In the genomic region with DNA sequence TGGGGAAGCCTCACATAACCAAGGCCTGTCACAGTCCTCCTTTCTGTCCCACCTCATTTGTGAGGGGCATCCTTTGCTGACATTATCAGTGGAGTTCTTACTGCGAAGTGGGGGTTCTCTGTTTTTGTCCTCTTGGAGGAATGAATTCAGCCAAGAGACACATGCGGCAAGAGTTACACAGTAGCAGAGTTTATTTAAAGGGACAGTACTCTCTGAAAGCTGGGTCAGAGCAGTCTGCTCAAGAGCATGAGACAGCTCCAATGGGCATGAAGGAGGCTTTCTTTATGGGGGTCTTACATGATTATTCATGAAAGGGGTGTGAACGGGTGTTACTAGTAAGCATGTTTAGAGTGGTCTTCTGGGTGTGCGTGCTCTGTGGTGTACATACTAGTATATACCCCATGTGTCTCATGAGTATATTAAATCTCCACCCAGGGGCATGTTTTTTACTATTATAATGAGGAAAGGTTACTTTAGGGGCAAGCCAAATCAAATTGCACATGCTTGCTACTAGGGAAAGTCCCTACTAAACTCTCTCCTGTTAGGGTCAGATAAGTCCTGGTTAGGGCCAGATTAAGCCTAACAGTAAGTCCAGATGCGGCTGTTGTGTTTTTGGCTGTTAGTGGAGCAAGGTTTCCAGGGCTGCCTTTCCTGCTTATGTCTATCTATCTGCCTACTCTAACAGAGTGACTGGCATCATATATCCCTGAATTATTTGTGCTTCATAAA, we compare ENCODE assay signal across 1 cellular context.
TF ChIP-seq lines count a peak whose summit lies in the region.

No MANE protein-coding gene starts in this region.

TF ChIP-seq in K562, 482 proteins besides CTCF, POLR2A, EP300 and RAD21 (continued from another document and continues in another):
- TF ChIP-seq, protein P1, sequence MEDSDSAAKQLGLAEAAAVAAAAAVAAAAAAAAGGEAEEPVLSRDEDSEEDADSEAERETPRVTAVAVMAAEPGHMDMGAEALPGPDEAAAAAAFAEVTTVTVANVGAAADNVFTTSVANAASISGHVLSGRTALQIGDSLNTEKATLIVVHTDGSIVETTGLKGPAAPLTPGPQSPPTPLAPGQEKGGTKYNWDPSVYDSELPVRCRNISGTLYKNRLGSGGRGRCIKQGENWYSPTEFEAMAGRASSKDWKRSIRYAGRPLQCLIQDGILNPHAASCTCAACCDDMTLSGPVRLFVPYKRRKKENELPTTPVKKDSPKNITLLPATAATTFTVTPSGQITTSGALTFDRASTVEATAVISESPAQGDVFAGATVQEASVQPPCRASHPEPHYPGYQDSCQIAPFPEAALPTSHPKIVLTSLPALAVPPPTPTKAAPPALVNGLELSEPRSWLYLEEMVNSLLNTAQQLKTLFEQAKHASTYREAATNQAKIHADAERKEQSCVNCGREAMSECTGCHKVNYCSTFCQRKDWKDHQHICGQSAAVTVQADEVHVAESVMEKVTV (CRISPR knock-in tag; IDR thresholded peaks at IDR 0.05): no peak
- TF ChIP-seq ZNF589 (CRISPR knock-in tag; IDR thresholded peaks at IDR 0.05; ENCODE audit: low read depth): no peak
- no peak for TF ChIP-seq PHF8 (IDR thresholded peaks at IDR 0.05; ENCODE audit: borderline replicate concordance, low read length)
- TF ChIP-seq ZNF212 (CRISPR knock-in tag; IDR thresholded peaks at IDR 0.05): no peak
- TF ChIP-seq TAF1 (IDR thresholded peaks at IDR 0.05; ENCODE audit: control insufficient read depth, extremely low read depth, insufficient read depth, low read length, severe bottlenecking): peak; percentile 61
- TF ChIP-seq, protein P2, sequence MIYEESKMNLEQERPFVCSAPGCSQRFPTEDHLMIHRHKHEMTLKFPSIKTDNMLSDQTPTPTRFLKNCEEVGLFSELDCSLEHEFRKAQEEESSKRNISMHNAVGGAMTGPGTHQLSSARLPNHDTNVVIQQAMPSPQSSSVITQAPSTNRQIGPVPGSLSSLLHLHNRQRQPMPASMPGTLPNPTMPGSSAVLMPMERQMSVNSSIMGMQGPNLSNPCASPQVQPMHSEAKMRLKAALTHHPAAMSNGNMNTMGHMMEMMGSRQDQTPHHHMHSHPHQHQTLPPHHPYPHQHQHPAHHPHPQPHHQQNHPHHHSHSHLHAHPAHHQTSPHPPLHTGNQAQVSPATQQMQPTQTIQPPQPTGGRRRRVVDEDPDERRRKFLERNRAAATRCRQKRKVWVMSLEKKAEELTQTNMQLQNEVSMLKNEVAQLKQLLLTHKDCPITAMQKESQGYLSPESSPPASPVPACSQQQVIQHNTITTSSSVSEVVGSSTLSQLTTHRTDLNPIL (CRISPR knock-in tag; IDR thresholded peaks at IDR 0.05): no peak
- TF ChIP-seq ZNF324 (CRISPR knock-in tag; IDR thresholded peaks at IDR 0.05): no peak
- TF ChIP-seq NFRKB (IDR thresholded peaks at IDR 0.05; ENCODE audit: low read depth): no peak
- TF ChIP-seq ZNF124 (CRISPR knock-in tag; IDR thresholded peaks at IDR 0.05): no peak
- no peak for TF ChIP-seq ZNF408 (CRISPR knock-in tag; IDR thresholded peaks at IDR 0.05; ENCODE audit: low read depth)
- TF ChIP-seq ZBTB7A (IDR thresholded peaks at IDR 0.05; ENCODE audit: borderline replicate concordance, control insufficient read depth, low read depth, low read length): no peak
- no peak for TF ChIP-seq XRCC4 (IDR thresholded peaks at IDR 0.05; ENCODE audit: extremely low read depth, insufficient read depth, insufficient read length)
- TF ChIP-seq, protein P3, sequence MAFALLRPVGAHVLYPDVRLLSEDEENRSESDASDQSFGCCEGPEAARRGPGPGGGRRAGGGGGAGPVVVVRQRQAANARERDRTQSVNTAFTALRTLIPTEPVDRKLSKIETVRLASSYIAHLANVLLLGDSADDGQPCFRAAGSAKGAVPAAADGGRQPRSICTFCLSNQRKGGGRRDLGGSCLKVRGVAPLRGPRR (CRISPR knock-in tag; IDR thresholded peaks at IDR 0.05): no peak
- TF ChIP-seq HLTF (IDR thresholded peaks at IDR 0.05): 0 out of 2 replicates have a peak, but pooled peaks have one; percentile 67
- TF ChIP-seq CHD2 (IDR thresholded peaks at IDR 0.05; ENCODE audit: low read depth, low read length): no peak
- TF ChIP-seq SRSF7 (optimal IDR thresholded peaks at IDR 0.05; ENCODE audit: low read depth, low read length): no peak
- no peak for TF ChIP-seq WHSC1 (IDR thresholded peaks at IDR 0.05; ENCODE audit: low read length)
- no peak for TF ChIP-seq FUS (optimal IDR thresholded peaks at IDR 0.05; ENCODE audit: low read depth, low read length)
- TF ChIP-seq L3MBTL2 (IDR thresholded peaks at IDR 0.05): no peak
- TF ChIP-seq, protein P4, sequence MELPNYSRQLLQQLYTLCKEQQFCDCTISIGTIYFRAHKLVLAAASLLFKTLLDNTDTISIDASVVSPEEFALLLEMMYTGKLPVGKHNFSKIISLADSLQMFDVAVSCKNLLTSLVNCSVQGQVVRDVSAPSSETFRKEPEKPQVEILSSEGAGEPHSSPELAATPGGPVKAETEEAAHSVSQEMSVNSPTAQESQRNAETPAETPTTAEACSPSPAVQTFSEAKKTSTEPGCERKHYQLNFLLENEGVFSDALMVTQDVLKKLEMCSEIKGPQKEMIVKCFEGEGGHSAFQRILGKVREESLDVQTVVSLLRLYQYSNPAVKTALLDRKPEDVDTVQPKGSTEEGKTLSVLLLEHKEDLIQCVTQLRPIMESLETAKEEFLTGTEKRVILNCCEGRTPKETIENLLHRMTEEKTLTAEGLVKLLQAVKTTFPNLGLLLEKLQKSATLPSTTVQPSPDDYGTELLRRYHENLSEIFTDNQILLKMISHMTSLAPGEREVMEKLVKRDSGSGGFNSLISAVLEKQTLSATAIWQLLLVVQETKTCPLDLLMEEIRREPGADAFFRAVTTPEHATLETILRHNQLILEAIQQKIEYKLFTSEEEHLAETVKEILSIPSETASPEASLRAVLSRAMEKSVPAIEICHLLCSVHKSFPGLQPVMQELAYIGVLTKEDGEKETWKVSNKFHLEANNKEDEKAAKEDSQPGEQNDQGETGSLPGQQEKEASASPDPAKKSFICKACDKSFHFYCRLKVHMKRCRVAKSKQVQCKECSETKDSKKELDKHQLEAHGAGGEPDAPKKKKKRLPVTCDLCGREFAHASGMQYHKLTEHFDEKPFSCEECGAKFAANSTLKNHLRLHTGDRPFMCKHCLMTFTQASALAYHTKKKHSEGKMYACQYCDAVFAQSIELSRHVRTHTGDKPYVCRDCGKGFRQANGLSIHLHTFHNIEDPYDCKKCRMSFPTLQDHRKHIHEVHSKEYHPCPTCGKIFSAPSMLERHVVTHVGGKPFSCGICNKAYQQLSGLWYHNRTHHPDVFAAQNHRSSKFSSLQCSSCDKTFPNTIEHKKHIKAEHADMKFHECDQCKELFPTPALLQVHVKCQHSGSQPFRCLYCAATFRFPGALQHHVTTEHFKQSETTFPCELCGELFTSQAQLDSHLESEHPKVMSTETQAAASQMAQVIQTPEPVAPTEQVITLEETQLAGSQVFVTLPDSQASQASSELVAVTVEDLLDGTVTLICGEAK (IDR thresholded peaks at IDR 0.05): no peak
- TF ChIP-seq, protein P4 (CRISPR knock-in tag; IDR thresholded peaks at IDR 0.05): no peak
- no peak; the same call in 1 of the 2 replicates for TF ChIP-seq FOXJ2 (tag; IDR thresholded peaks at IDR 0.05)
- no peak for TF ChIP-seq MCM5 (IDR thresholded peaks at IDR 0.05; ENCODE audit: low read depth)
- TF ChIP-seq ZFP36 (IDR thresholded peaks at IDR 0.05; ENCODE audit: low read depth, low read length, partially characterized antibody): no peak
- peak; percentile 78 for TF ChIP-seq HDAC3 (IDR thresholded peaks at IDR 0.05; ENCODE audit: borderline replicate concordance, partially characterized antibody)
- peak; percentile 70; the same call in 1 of the 2 replicates for TF ChIP-seq ZNF274 (IDR thresholded peaks at IDR 0.05; ENCODE audit: borderline replicate concordance, low read depth, low read length)
- no peak for TF ChIP-seq ZNF778 (CRISPR knock-in tag; IDR thresholded peaks at IDR 0.05)
- TF ChIP-seq, protein P5, sequence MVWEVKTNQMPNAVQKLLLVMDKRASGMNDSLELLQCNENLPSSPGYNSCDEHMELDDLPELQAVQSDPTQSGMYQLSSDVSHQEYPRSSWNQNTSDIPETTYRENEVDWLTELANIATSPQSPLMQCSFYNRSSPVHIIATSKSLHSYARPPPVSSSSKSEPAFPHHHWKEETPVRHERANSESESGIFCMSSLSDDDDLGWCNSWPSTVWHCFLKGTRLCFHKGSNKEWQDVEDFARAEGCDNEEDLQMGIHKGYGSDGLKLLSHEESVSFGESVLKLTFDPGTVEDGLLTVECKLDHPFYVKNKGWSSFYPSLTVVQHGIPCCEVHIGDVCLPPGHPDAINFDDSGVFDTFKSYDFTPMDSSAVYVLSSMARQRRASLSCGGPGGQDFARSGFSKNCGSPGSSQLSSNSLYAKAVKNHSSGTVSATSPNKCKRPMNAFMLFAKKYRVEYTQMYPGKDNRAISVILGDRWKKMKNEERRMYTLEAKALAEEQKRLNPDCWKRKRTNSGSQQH (CRISPR knock-in tag; IDR thresholded peaks at IDR 0.05): no peak
- TF ChIP-seq, protein P6, sequence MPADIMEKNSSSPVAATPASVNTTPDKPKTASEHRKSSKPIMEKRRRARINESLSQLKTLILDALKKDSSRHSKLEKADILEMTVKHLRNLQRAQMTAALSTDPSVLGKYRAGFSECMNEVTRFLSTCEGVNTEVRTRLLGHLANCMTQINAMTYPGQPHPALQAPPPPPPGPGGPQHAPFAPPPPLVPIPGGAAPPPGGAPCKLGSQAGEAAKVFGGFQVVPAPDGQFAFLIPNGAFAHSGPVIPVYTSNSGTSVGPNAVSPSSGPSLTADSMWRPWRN (IDR thresholded peaks at IDR 0.05; ENCODE audit: low read depth): peak; percentile 38; the same call in 1 of the 2 replicates
- TF ChIP-seq, protein P7, sequence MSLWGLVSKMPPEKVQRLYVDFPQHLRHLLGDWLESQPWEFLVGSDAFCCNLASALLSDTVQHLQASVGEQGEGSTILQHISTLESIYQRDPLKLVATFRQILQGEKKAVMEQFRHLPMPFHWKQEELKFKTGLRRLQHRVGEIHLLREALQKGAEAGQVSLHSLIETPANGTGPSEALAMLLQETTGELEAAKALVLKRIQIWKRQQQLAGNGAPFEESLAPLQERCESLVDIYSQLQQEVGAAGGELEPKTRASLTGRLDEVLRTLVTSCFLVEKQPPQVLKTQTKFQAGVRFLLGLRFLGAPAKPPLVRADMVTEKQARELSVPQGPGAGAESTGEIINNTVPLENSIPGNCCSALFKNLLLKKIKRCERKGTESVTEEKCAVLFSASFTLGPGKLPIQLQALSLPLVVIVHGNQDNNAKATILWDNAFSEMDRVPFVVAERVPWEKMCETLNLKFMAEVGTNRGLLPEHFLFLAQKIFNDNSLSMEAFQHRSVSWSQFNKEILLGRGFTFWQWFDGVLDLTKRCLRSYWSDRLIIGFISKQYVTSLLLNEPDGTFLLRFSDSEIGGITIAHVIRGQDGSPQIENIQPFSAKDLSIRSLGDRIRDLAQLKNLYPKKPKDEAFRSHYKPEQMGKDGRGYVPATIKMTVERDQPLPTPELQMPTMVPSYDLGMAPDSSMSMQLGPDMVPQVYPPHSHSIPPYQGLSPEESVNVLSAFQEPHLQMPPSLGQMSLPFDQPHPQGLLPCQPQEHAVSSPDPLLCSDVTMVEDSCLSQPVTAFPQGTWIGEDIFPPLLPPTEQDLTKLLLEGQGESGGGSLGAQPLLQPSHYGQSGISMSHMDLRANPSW (CRISPR knock-in tag; IDR thresholded peaks at IDR 0.05): no peak
- TF ChIP-seq ZNF24 (IDR thresholded peaks at IDR 0.05): no peak
- TF ChIP-seq RCOR1 (IDR thresholded peaks at IDR 0.05; ENCODE audit: borderline replicate concordance in 1 of 2, low read depth in 2 of 2, low read length in 2 of 2): peak; percentile 75 to 89; a peak in 2 of 4 replicates
- no peak for TF ChIP-seq RB1 (IDR thresholded peaks at IDR 0.05; ENCODE audit: low read depth)
- TF ChIP-seq ZNF146 (CRISPR knock-in tag; IDR thresholded peaks at IDR 0.05; ENCODE audit: unreplicated experiment): no peak
- peak; percentile 94 for TF ChIP-seq NFIC (IDR thresholded peaks at IDR 0.05)
- no peak for TF ChIP-seq ZNF224 (CRISPR knock-in tag; IDR thresholded peaks at IDR 0.05)
- TF ChIP-seq ZBTB8A (IDR thresholded peaks at IDR 0.05; ENCODE audit: partially characterized antibody): no peak
- no peak for TF ChIP-seq ZNF583 (CRISPR knock-in tag; IDR thresholded peaks at IDR 0.05)
- TF ChIP-seq RBM17 (IDR thresholded peaks at IDR 0.05; ENCODE audit: borderline replicate concordance, low read depth, low read length): no peak
- TF ChIP-seq SRSF9 (IDR thresholded peaks at IDR 0.05; ENCODE audit: borderline replicate concordance, low read depth, low read length): no peak
